ENCODE assay signal across 8 cellular contexts in genomic region chr20:47355489-47356219, GRCh38. TPM values are rescaled to one million over a fixed set of nuclear protein-coding genes. Genes with fewer than 3 reads are reported as not detected.
DNase-seq lines count a peak whose midpoint lies in the region; ATAC-seq, FAIRE-seq and TF ChIP-seq lines count a peak whose summit lies in the region.

No MANE protein-coding gene starts in this region.

- peak overlapping the region; percentile 33 for H3K9ac ChIP-seq in neural progenitor cell

- H4K20me1 ChIP-seq in neural progenitor cell (ENCODE audit: low read depth) = no peaks in the 10 kb centered on the region

- no peaks in the 10 kb centered on the region for H3K9me3 ChIP-seq in effector memory CD4-positive, alpha-beta T cell (ENCODE audit: control insufficient read depth, low read length)
- H3K9me3 ChIP-seq in neural progenitor cell (ENCODE audit: low read depth) = no peaks in the 10 kb centered on the region

- H3K27me3 ChIP-seq in effector memory CD4-positive, alpha-beta T cell (replicated peaks; ENCODE audit: control insufficient read depth, insufficient read depth, low read length, poor library complexity, severe bottlenecking) = no peaks in the 10 kb centered on the region
- H3K27me3 ChIP-seq in neural progenitor cell = no peaks in the 10 kb centered on the region

- H3F3A ChIP-seq in neural progenitor cell (ENCODE audit: low read depth) = peaks cover 87% of the 10 kb centered on the region

- intact Hi-C loops in activated CD4-positive, alpha-beta T cell treated with anti-CD3 and anti-CD28 coated beads, Interleukin-2, amount 10 ng/mL, durations not matched to agents 24 days and 14 days (cut with micrococcal nuclease) = loop anchor here (1.0 to 5.0 kb wide), 5 partner anchors 25 to 668 kb away; partner anchors contain the start of genes NCOA3 and TP53RK

- no peak for TF ChIP-seq CTCF in neural progenitor cell (IDR thresholded peaks at IDR 0.05)

- no peak for FAIRE-seq in urothelium cell line (lab: Jason Lieb, UNC)

- H3K4me2 ChIP-seq in neural progenitor cell = peak overlapping the region; percentile 80

- H3K4me1 Mint-ChIP-seq in activated CD4-positive, alpha-beta T cell treated with anti-CD3 and anti-CD28 coated beads, Interleukin-2, amount 10 ng/mL, durations not matched to agents 24 days and 14 days = peaks cover 30% of the 10 kb centered on the region
- H3K4me1 Mint-ChIP-seq in neural progenitor cell = peaks cover 49% of the 10 kb centered on the region

- peaks cover 48% of the 10 kb centered on the region for H3K4me1 ChIP-seq in effector memory CD4-positive, alpha-beta T cell (ENCODE audit: control insufficient read depth, insufficient read depth, low read length, poor library complexity, severe bottlenecking)
- H3K4me1 ChIP-seq in neural progenitor cell = peaks cover 98% of the 10 kb centered on the region

- H3K4me3 Mint-ChIP-seq in activated CD4-positive, alpha-beta T cell treated with anti-CD3 and anti-CD28 coated beads, Interleukin-2, amount 10 ng/mL, durations not matched to agents 24 days and 14 days = peak overlapping the region; percentile 91
- H3K4me3 Mint-ChIP-seq in neural progenitor cell = no peak overlapping the region

- H3K9me3 Mint-ChIP-seq in activated CD4-positive, alpha-beta T cell treated with anti-CD3 and anti-CD28 coated beads, Interleukin-2, amount 10 ng/mL, durations not matched to agents 24 days and 14 days = no peaks in the 10 kb centered on the region
- no peaks in the 10 kb centered on the region for H3K9me3 Mint-ChIP-seq in neural progenitor cell

- peak overlapping the region; percentile 99 for H3K27ac Mint-ChIP-seq in activated CD4-positive, alpha-beta T cell treated with anti-CD3 and anti-CD28 coated beads, Interleukin-2, amount 10 ng/mL, durations not matched to agents 24 days and 14 days
- no peak overlapping the region for H3K27ac Mint-ChIP-seq in neural progenitor cell

- ATAC-seq in esophagus mucosa (no peak), HG03354 (IDR thresholded peaks at IDR 0.05; ENCODE audit: poor library complexity, severe bottlenecking, unreplicated experiment) (no peak)

- peaks cover 29% of the 10 kb centered on the region for H3K36me3 Mint-ChIP-seq in activated CD4-positive, alpha-beta T cell treated with anti-CD3 and anti-CD28 coated beads, Interleukin-2, amount 10 ng/mL, durations not matched to agents 24 days and 14 days (ENCODE audit: low read depth)
- H3K36me3 Mint-ChIP-seq in neural progenitor cell = no peaks in the 10 kb centered on the region

- H2AFZ ChIP-seq in neural progenitor cell (replicated peaks) = no peak overlapping the region

- peak overlapping the region; percentile 38 for H3K4me3 ChIP-seq in effector memory CD4-positive, alpha-beta T cell (ENCODE audit: insufficient read depth, low read depth, low read length, poor library complexity, severe bottlenecking)
- H3K4me3 ChIP-seq in neural progenitor cell = peak overlapping the region; percentile 44

- peaks cover 97% of the 10 kb centered on the region for H3K79me2 ChIP-seq in neural progenitor cell (ENCODE audit: low read depth)

- no peaks in the 10 kb centered on the region for H3K27me3 Mint-ChIP-seq in activated CD4-positive, alpha-beta T cell treated with anti-CD3 and anti-CD28 coated beads, Interleukin-2, amount 10 ng/mL, durations not matched to agents 24 days and 14 days
- H3K27me3 Mint-ChIP-seq in neural progenitor cell (ENCODE audit: insufficient read depth, low read depth) = peaks cover 3% of the 10 kb centered on the region

- DNase-seq in activated CD4-positive, alpha-beta T cell treated with anti-CD3 and anti-CD28 coated beads, Interleukin-2, amount 10 ng/mL, durations not matched to agents 24 days and 14 days = peak; percentile 69
- DNase-seq in activated CD4-positive, alpha-beta T cell treated with anti-CD3 and anti-CD28 coated beads for 4 hours = no peak
- peak; percentile 33 for DNase-seq in SK-MEL-5 (ENCODE audit: low read depth, low spot score)
- no peak for DNase-seq in effector memory CD4-positive, alpha-beta T cell
- peak; percentile 37 for DNase-seq in neural progenitor cell (ENCODE audit: low spot score)
- DNase-seq in urothelium cell line (ENCODE audit: low spot score) = no peak

- peak overlapping the region; percentile 84 for H3K27ac ChIP-seq in effector memory CD4-positive, alpha-beta T cell (ENCODE audit: insufficient read depth, low read length, poor library complexity, severe bottlenecking)
- H3K27ac ChIP-seq in neural progenitor cell = peak overlapping the region; percentile 98

- in situ Hi-C loops in SK-MEL-5 (cut with HindIII; ENCODE audit: low pct_unique_long_range_greater_than_20kb, low sequenced_read_pairs) = no loop called here

- H3K36me3 ChIP-seq in effector memory CD4-positive, alpha-beta T cell (ENCODE audit: control insufficient read depth, insufficient read depth, low read length) = peaks cover 3% of the 10 kb centered on the region
- H3K36me3 ChIP-seq in neural progenitor cell = no peaks in the 10 kb centered on the region

RNA-seq across cellular contexts. Expression of gene ZMYND8, which starts 0.8 kb away (rescaled TPM):
- total RNA-seq in activated CD4-positive, alpha-beta T cell treated with anti-CD3 and anti-CD28 coated beads, Interleukin-2, amount 10 ng/mL, durations not matched to agents 24 days and 14 days = 38.1 and 40.0 TPM in 2 replicates
- total RNA-seq in SK-MEL-5 (2014; rRNA removed; shearing (Covaris generic)) = 22.1 and 22.8 TPM in 2 replicates
- polyA plus RNA-seq in SK-MEL-5 (2015; cell fraction: cytosol; rRNA removed) = 31.0 and 40.6 TPM in 2 replicates
- polyA plus RNA-seq in SK-MEL-5 (2015; cell fraction: nucleus; rRNA removed) = 44.9 and 62.9 TPM in 2 replicates
- 59.0 and 59.4 TPM in 2 replicates for total RNA-seq in neural progenitor cell (ENCODE audit: low replicate concordance)
- 27.4 TPM for total RNA-seq in esophagus mucosa

Comparison
In these comparisons a context has a peak if more than half of its experiments do, and no peak if none do; other contexts are left out.
1. DNase-seq: peak in activated CD4-positive, alpha-beta T cell treated with anti-CD3 and anti-CD28 coated beads, Interleukin-2, amount 10 ng/mL, durations not matched to agents 24 days and 14 days (single experiment), SK-MEL-5 (single experiment) and neural progenitor cell (single experiment); none in activated CD4-positive, alpha-beta T cell treated with anti-CD3 and anti-CD28 coated beads for 4 hours (0 of 2), effector memory CD4-positive, alpha-beta T cell (0 of 3) and urothelium cell line (single experiment).